ENCODE assay signal across 30 cellular contexts in genomic region chr13:78867655-78868054, GRCh38.
"Had no signal": no experiment of that assay in that cellular context is flagged by ENCODE, and none has a peak within 500 bp of the region (broad histone marks: within the 10 kb centered on the region; RNA-seq: fewer than 3 reads in every experiment).

No MANE protein-coding gene starts in this region.

- DNase-seq: hypothalamus; immature natural killer cell; kidney; left lung; mesendoderm; naive B cell; natural killer cell; nephron progenitor cell; occipital lobe; psoas muscle; stimulated activated CD4-positive, alpha-beta T cell treated with anti-CD3 and anti-CD28 coated beads, Interleukin-12 subunit alpha, Interleukin-12 subunit beta, amount 100 ng/mL, for 4 hours; stimulated activated CD4-positive, alpha-beta T cell treated with anti-CD3 and anti-CD28 coated beads, Interleukin-15, amount 100 ng/mL, for 24 hours; stimulated activated CD4-positive, alpha-beta T cell treated with anti-CD3 and anti-CD28 coated beads, Interleukin-2, amount 100 ng/mL, for 24 hours; stimulated activated CD4-positive, alpha-beta T cell treated with anti-CD3 and anti-CD28 coated beads, Interleukin-4, amount 100 ng/mL, for 1 hour; stimulated activated naive B cell treated with anti-CD40 and anti-IgM and Interleukin-4, amounts not matched to agents 10 μg/mL and 1 μg/mL and 100 μg/mL, for 72 hours; stimulated activated naive CD8-positive, alpha-beta T cell treated with anti-CD3 and anti-CD28 coated beads, Interleukin-15, Interleukin-2, amounts not matched to agents 100 U/mL and 50 U/mL, for 24 hours; stomach; testis; thyroid gland; trophoblast cell; upper lobe of right lung had no signal

- H3K79me2 ChIP-seq: parathyroid adenoma had no signal

- H3K27ac ChIP-seq: left lung, neural progenitor cell, neutrophil, parathyroid adenoma, psoas muscle, right atrium auricular region, skin epidermis, stomach, testis, thyroid gland, upper lobe of right lung had no signal

- FAIRE-seq: islet of Langerhans, kidney, urothelium cell line had no signal

- H3K4me3 ChIP-seq: left lung, lung, neural progenitor cell, psoas muscle, right atrium auricular region, skin epidermis, stomach, testis, thyroid gland, upper lobe of right lung had no signal

- H3K9me3 ChIP-seq: left lung, neutrophil, psoas muscle, right atrium auricular region, testis, thyroid gland, upper lobe of right lung had no signal

- H3K36me3 ChIP-seq: left lung, neural progenitor cell, neutrophil, right atrium auricular region, stomach, thyroid gland, upper lobe of right lung had no signal

- H3K27me3 ChIP-seq: left lung, neural progenitor cell, neutrophil, right atrium auricular region, stomach, testis, thyroid gland, upper lobe of right lung had no signal

- H3K9ac ChIP-seq: neural progenitor cell, parathyroid adenoma had no signal

- H3K4me2 ChIP-seq: neural progenitor cell had no signal

- H2AFZ ChIP-seq: neural progenitor cell, parathyroid adenoma had no signal

- H3K4me1 ChIP-seq: left lung, neural progenitor cell, parathyroid adenoma, psoas muscle, right atrium auricular region, stomach, testis, thyroid gland, upper lobe of right lung had no signal

- ATAC-seq: left lung; natural killer cell; psoas muscle; sciatic nerve; stimulated activated naive B cell treated with anti-CD40 and anti-IgM and Interleukin-4, amounts not matched to agents 10 μg/mL and 1 μg/mL and 100 μg/mL, for 72 hours; stimulated activated naive CD8-positive, alpha-beta T cell treated with anti-CD3 and anti-CD28 coated beads, Interleukin-15, Interleukin-2, amounts not matched to agents 100 U/mL and 50 U/mL, for 24 hours; upper lobe of right lung had no signal
